In genomic region chr7:98810166-98810802, GRCh38 we compare ENCODE assay signal across 21 cellular contexts. TPM values are rescaled to one million over a fixed set of nuclear protein-coding genes. Genes with fewer than 3 reads are reported as not detected.
DNase-seq lines count a peak whose midpoint lies in the region; ATAC-seq and TF ChIP-seq lines count a peak whose summit lies in the region.
"Had no signal": no experiment of that assay in that cellular context is flagged by ENCODE, and none has a peak within 500 bp of the region (broad histone marks: within the 10 kb centered on the region; RNA-seq: fewer than 3 reads in every experiment).

No MANE protein-coding gene starts in this region.

- H3K27me3 ChIP-seq in testis = no peaks in the 10 kb centered on the region
- H3K27me3 ChIP-seq: right lobe of liver had no signal

- peaks cover 37% of the 10 kb centered on the region for H3K27me3 Mint-ChIP-seq in stimulated activated memory B cell treated with anti-CD40 and anti-IgM and Interleukin-4, amounts not matched to agents 10 μg/mL and 1 μg/mL and 100 μg/mL, for 72 hours

- no peak overlapping the region for H3K4me3 Mint-ChIP-seq in stimulated activated memory B cell treated with anti-CD40 and anti-IgM and Interleukin-4, amounts not matched to agents 10 μg/mL and 1 μg/mL and 100 μg/mL, for 72 hours
- H3K4me3 Mint-ChIP-seq: activated T-cell treated with anti-CD3 and anti-CD28 coated beads, Interleukin-2, amount 50 U/mL, for 4 hours; CD4-positive, alpha-beta T cell; IgD-negative memory B cell; naive thymus-derived CD4-positive, alpha-beta T cell had no signal

- peaks cover 8% of the 10 kb centered on the region for H3K9me3 Mint-ChIP-seq in stimulated activated memory B cell treated with anti-CD40 and anti-IgM and Interleukin-4, amounts not matched to agents 10 μg/mL and 1 μg/mL and 100 μg/mL, for 72 hours
- H3K9me3 Mint-ChIP-seq: activated T-cell treated with anti-CD3 and anti-CD28 coated beads, Interleukin-2, amount 50 U/mL, for 4 hours; CD4-positive, alpha-beta T cell had no signal

- H3K4me1 ChIP-seq in testis = no peaks in the 10 kb centered on the region
- H3K4me1 ChIP-seq: right lobe of liver had no signal

- H3K36me3 Mint-ChIP-seq in stimulated activated memory B cell treated with anti-CD40 and anti-IgM and Interleukin-4, amounts not matched to agents 10 μg/mL and 1 μg/mL and 100 μg/mL, for 72 hours = no peaks in the 10 kb centered on the region
- H3K36me3 Mint-ChIP-seq: IgD-negative memory B cell had no signal

- DNase-seq in NCI-H1417 (lab: John Stamatoyannopoulos, UW) (peak in 2 of 3 experiments; percentile 8 to 72), NCI-H1417 treated with DMSO at 0.1 percent for 48 hours (lab: John Stamatoyannopoulos, UW) (no peak), NCI-H2227 treated with DMSO at 0.1 percent for 48 hours (lab: John Stamatoyannopoulos, UW) (peak; percentile 36), coronary artery (ENCODE audit: low spot score) (peak; percentile 83), testis (peak; percentile 30), cardiac septum (ENCODE audit: low spot score) (no peak), SW 1271 (lab: John Stamatoyannopoulos, UW) (no peak)
- DNase-seq: activated CD4-positive, alpha-beta T cell treated with anti-CD3 and anti-CD28 coated beads for 1 hour; activated T-cell treated with anti-CD3 and anti-CD28 coated beads, Interleukin-2, amount 50 U/mL, for 4 hours; amniotic stem cell; CD4-positive, alpha-beta T cell; dermis blood vessel endothelial cell; hippocampal formation; naive thymus-derived CD4-positive, alpha-beta T cell; PC-3; right lobe of liver; stimulated activated CD4-positive, alpha-beta T cell treated with anti-CD3 and anti-CD28 coated beads, Interleukin-2, amount 100 ng/mL, for 48 hours had no signal

- H3K4me3 ChIP-seq in coronary artery (no peak overlapping the region), testis (no peak overlapping the region)
- H3K4me3 ChIP-seq: right lobe of liver had no signal

- no peak for TF ChIP-seq POLR2A in testis (IDR thresholded peaks at IDR 0.05)

- 56 to 57% methylated on average over 9 of the region's 9 CpGs for WGBS in testis, 2 donors

- H3K27ac ChIP-seq in coronary artery (peak overlapping the region; percentile 62 to 64), testis (no peak overlapping the region)
- H3K27ac ChIP-seq: 22Rv1, right lobe of liver had no signal

- H3K4me1 Mint-ChIP-seq in stimulated activated memory B cell treated with anti-CD40 and anti-IgM and Interleukin-4, amounts not matched to agents 10 μg/mL and 1 μg/mL and 100 μg/mL, for 72 hours = no peaks in the 10 kb centered on the region
- H3K4me1 Mint-ChIP-seq: IgD-negative memory B cell; naive thymus-derived CD4-positive, alpha-beta T cell had no signal

- no peaks in the 10 kb centered on the region for H3K9me3 ChIP-seq in testis
- H3K9me3 ChIP-seq: right lobe of liver had no signal

- intact Hi-C loops in testis (cut with DNase I; ENCODE audit: low total_unique reads) = no loop called here
- intact Hi-C loops in cardiac septum (cut with DNase I) = no loop called here

- H3K27ac Mint-ChIP-seq in stimulated activated memory B cell treated with anti-CD40 and anti-IgM and Interleukin-4, amounts not matched to agents 10 μg/mL and 1 μg/mL and 100 μg/mL, for 72 hours = no peak overlapping the region
- H3K27ac Mint-ChIP-seq: CD4-positive, alpha-beta T cell; IgD-negative memory B cell; naive thymus-derived CD4-positive, alpha-beta T cell had no signal

- no peaks in the 10 kb centered on the region for H3K36me3 ChIP-seq in testis (ENCODE audit: low read depth, missing control alignments)
- H3K36me3 ChIP-seq: right lobe of liver had no signal

- ATAC-seq in stimulated activated memory B cell treated with anti-CD40 and anti-IgM and Interleukin-4, amounts not matched to agents 10 μg/mL and 1 μg/mL and 100 μg/mL, for 72 hours = no peak
- ATAC-seq: activated T-cell treated with anti-CD3 and anti-CD28 coated beads, Interleukin-2, amount 50 U/mL, for 4 hours; left lobe of liver; naive thymus-derived CD4-positive, alpha-beta T cell; PC-3 had no signal

- TF ChIP-seq CTCF in coronary artery (IDR thresholded peaks at IDR 0.05) = no peak
- no peak for TF ChIP-seq CTCF in testis (IDR thresholded peaks at IDR 0.05)

RNA-seq across cellular contexts. Expression of gene TMEM130, which starts 59.5 kb away (rescaled TPM):
- total RNA-seq in testis (100 to 1,000 TPM in 1 of 2 donors, 10 to 100 TPM in 1; 84.6 to 106 TPM), cardiac septum (0.30 TPM)
- 131 TPM for polyA plus RNA-seq in testis (ENCODE audit: insufficient read depth, low read depth, low replicate concordance)
- total RNA-seq: activated T-cell treated with anti-CD3 and anti-CD28 coated beads, Interleukin-2, amount 50 U/mL, for 4 hours; dermis blood vessel endothelial cell; naive thymus-derived CD4-positive, alpha-beta T cell; PC-3; right lobe of liver had no signal
- polyA plus RNA-seq: IgD-negative memory B cell; naive thymus-derived CD4-positive, alpha-beta T cell had no signal

Comparison
In these comparisons a context has a peak if more than half of its experiments do, and no peak if none do; other contexts are left out.
1. DNase-seq: peak in NCI-H1417 (2 of 3), NCI-H2227 treated with DMSO at 0.1 percent for 48 hours (single experiment), coronary artery (single experiment) and testis (single experiment); none in NCI-H1417 treated with DMSO at 0.1 percent for 48 hours (single experiment), cardiac septum (single experiment) and SW 1271 (0 of 2).
2. H3K27ac ChIP-seq: peak in coronary artery (2 of 2); none in testis (0 of 2).
3. RNA of gene TMEM130, which starts 59.5 kb away (total RNA-seq): 84.6 to 106 TPM in testis; 0.30 TPM in cardiac septum (single experiment); every median in the first group is over 10 times any median in the second.